ENCODE assay signal across 8 cellular contexts in the genomic region with DNA sequence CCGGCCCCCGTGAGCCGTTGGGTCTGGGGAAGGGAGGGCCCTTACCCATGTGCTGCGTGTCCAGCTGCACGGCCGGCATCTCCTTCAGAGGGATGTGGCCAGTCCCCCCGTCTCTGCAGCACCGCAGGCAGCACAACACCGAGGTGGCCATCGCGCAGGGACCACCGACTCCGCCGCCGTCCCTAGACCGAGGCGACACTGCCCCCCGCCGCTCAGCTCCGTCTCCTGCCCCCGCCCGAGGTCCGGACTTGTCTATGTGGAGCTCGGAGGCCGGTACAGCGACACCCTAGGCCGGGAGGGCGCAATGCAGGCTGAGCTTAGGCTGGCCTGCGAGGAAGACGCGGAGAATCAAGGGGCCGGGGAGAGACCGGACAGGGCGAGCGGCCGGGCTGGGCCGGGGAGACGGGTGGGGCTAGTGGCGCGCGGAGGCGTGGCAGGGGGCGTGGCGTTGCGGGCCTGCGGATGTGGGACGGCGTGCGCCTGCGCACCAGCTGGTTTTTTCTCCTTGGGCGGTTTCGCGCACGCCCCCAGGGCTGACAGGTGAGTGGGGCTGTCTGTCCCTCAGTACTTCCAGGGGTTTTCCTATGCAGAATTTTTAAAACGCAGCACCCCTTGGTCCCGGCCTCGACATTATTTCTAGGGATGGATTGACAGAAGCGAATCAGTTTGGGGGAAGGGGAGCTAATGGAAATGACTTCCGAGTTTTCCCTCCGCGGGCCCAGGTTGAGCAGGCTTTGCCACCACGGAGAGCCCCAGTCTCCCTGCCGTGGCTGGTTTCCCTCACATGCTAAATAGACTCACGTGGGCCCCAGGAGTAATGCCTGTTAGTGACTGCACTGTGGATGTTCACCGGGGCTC. TPM values are rescaled to one million over a fixed set of nuclear protein-coding genes. Genes with fewer than 3 reads are reported as not detected.
DNase-seq lines count a peak whose midpoint lies in the region; ATAC-seq and TF ChIP-seq lines count a peak whose summit lies in the region.

TSS of gene SPRYD7 (minus strand) at position 256 of the 858 bp plus-strand sequence. CDS start at position 151, 105 bp downstream.

- no peaks in the 10 kb centered on the region for H3K36me3 Mint-ChIP-seq in endodermal cell (ENCODE audit: low read depth)

- peak within 1 kb of the TSS; percentile 49; the same call in 1 of the 2 replicates for H3K9ac ChIP-seq in HUES48 (ENCODE audit: low read depth, low read length)
- H3K9ac ChIP-seq in endodermal cell (ENCODE audit: extremely low read depth, low read length, poor library complexity, severe bottlenecking), result peak within 1 kb of the TSS; percentile 58

- H3K27ac Mint-ChIP-seq in endodermal cell, result peak within 1 kb of the TSS; percentile 92

- H3K4me1 ChIP-seq in HUES48 (ENCODE audit: control insufficient read depth, insufficient read depth, low read length), result peaks cover 3% of the 10 kb centered on the region; the same call in 1 of the 2 replicates
- H3K4me1 ChIP-seq in endodermal cell (ENCODE audit: control insufficient read depth, insufficient read depth, low read length), result no peaks in the 10 kb centered on the region

- no peak within 1 kb of the TSS for H3K27ac ChIP-seq in HUES48 (ENCODE audit: low read depth, low read length)
- no peak within 1 kb of the TSS for H3K27ac ChIP-seq in endodermal cell (ENCODE audit: low read depth, low read length)

- peak within 1 kb of the TSS; percentile 77 for H3K4me3 Mint-ChIP-seq in endodermal cell

- H3K36me3 ChIP-seq in HUES48 (ENCODE audit: control insufficient read depth, insufficient read depth, low read length) (no peaks in the 10 kb centered on the region), endodermal cell (ENCODE audit: control insufficient read depth, insufficient read depth, low read length) (no peaks in the 10 kb centered on the region)

- H3K4me3 ChIP-seq in HUES48 (ENCODE audit: low read depth, low read length) (peak within 1 kb of the TSS; percentile 94), endodermal cell (ENCODE audit: low read length) (peak within 1 kb of the TSS; percentile 94)

- H3K9me3 Mint-ChIP-seq in endodermal cell, result no peaks in the 10 kb centered on the region

- no peaks in the 10 kb centered on the region for H3K9me3 ChIP-seq in HUES48 (ENCODE audit: control insufficient read depth, insufficient read depth, low read length)
- no peaks in the 10 kb centered on the region for H3K9me3 ChIP-seq in endodermal cell (ENCODE audit: control insufficient read depth, low read length)

- peaks cover 14% of the 10 kb centered on the region; the same call in 1 of the 2 replicates for H3K27me3 ChIP-seq in HUES48 (ENCODE audit: control insufficient read depth, insufficient read depth, low read length)
- H3K27me3 ChIP-seq in endodermal cell (ENCODE audit: control insufficient read depth, insufficient read depth, low read length, poor library complexity, severe bottlenecking), result peaks cover 20% of the 10 kb centered on the region

- peaks cover 5% of the 10 kb centered on the region for H3K4me1 Mint-ChIP-seq in endodermal cell

- H3K27me3 Mint-ChIP-seq in endodermal cell (ENCODE audit: insufficient read depth), result peaks cover 15% of the 10 kb centered on the region

- peak; percentile 98 for ATAC-seq in GM21423 (IDR thresholded peaks at IDR 0.05; ENCODE audit: unreplicated experiment)

- TF ChIP-seq CTCF in endodermal cell (conservative IDR thresholded peaks at IDR 0.05), result peak; percentile 96

- DNase-seq in DMS 273 (lab: John Stamatoyannopoulos, UW; ENCODE audit: unreplicated experiment) (peak; percentile 96), NOMO-1 treated with dmso at 0.1 percent for 144 hours (lab: John Stamatoyannopoulos, UW; ENCODE audit: unreplicated experiment) (peak; percentile 98), endodermal cell (peak; percentile 100), mesenteric fat pad (ENCODE audit: low spot score) (peak; percentile 100)
- peak; percentile 72 for DNase-seq in activated CD8-positive, alpha-beta memory T cell treated with anti-CD3 and anti-CD28 coated beads, Interleukin-2, amount 50 U/mL, for 1 hour (ENCODE audit: extremely low read depth)
- peak; percentile 84 for DNase-seq in stimulated activated CD8-positive, alpha-beta memory T cell treated with anti-CD3 and anti-CD28 coated beads, Interleukin-15, amount 100 ng/mL, for 1 hour (ENCODE audit: low read depth)

- WGBS in endodermal cell (ENCODE audit: insufficient coverage in 1 of 2, insufficient read length in 1 of 2), 2 experiments, result 0% methylated on average over 14 to 65 of the region's 65 CpGs

RNA-seq across cellular contexts. Expression of gene SPRYD7, which starts in this region (rescaled TPM):
- total RNA-seq in endodermal cell (1 to 10 TPM; 2.0 to 5.6 TPM), mesenteric fat pad (6.4 TPM)
- polyA plus RNA-seq in endodermal cell (2013, experiment 1 of 2), result 5.3 TPM
- polyA plus RNA-seq in endodermal cell (2013, experiment 2 of 2), result 5.1 TPM
